ENCODE assay signal across 1 cellular context in the genomic region with DNA sequence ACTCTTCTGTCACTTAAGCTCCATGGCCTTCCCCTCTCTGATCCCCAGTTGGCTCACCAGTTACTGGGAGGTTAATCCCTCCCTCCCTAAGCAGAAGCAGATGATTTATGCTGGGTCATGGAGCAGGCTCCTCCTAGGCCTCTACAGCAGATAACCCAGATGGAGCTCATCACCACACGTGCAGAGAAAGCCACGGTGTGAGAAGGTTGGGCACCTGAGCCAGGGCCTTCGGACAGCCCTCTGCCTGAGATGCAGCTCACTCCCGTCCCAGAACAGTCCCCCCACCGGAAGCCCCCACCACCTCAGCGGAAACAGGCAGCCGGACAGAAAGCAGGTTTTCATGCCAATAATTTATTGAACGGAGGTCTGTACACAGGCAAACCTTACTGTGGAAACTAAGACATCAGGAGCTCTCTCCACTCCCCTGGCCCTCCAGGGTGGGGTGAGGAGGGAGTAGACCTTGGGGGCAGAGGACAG.
TF ChIP-seq lines count a peak whose summit lies in the region.

No MANE protein-coding gene starts in this region.

TF ChIP-seq in WTC11, 78 proteins besides CTCF, POLR2A, EP300 and RAD21 (continued from another document):
- TF ChIP-seq, protein P1, sequence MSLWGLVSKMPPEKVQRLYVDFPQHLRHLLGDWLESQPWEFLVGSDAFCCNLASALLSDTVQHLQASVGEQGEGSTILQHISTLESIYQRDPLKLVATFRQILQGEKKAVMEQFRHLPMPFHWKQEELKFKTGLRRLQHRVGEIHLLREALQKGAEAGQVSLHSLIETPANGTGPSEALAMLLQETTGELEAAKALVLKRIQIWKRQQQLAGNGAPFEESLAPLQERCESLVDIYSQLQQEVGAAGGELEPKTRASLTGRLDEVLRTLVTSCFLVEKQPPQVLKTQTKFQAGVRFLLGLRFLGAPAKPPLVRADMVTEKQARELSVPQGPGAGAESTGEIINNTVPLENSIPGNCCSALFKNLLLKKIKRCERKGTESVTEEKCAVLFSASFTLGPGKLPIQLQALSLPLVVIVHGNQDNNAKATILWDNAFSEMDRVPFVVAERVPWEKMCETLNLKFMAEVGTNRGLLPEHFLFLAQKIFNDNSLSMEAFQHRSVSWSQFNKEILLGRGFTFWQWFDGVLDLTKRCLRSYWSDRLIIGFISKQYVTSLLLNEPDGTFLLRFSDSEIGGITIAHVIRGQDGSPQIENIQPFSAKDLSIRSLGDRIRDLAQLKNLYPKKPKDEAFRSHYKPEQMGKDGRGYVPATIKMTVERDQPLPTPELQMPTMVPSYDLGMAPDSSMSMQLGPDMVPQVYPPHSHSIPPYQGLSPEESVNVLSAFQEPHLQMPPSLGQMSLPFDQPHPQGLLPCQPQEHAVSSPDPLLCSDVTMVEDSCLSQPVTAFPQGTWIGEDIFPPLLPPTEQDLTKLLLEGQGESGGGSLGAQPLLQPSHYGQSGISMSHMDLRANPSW (CRISPR knock-in tag; conservative IDR thresholded peaks at IDR 0.05; ENCODE audit: low read depth) = no peak
- no peak for TF ChIP-seq ZNF317 (CRISPR knock-in tag; IDR thresholded peaks at IDR 0.05; ENCODE audit: borderline replicate concordance, low read depth)
- TF ChIP-seq ZNF423 (CRISPR knock-in tag; IDR thresholded peaks at IDR 0.05) = no peak
- no peak for TF ChIP-seq IRF2 (CRISPR knock-in tag; IDR thresholded peaks at IDR 0.05; ENCODE audit: borderline replicate concordance, low read depth)
